ENCODE assay signal across 20 cellular contexts in the genomic region with DNA sequence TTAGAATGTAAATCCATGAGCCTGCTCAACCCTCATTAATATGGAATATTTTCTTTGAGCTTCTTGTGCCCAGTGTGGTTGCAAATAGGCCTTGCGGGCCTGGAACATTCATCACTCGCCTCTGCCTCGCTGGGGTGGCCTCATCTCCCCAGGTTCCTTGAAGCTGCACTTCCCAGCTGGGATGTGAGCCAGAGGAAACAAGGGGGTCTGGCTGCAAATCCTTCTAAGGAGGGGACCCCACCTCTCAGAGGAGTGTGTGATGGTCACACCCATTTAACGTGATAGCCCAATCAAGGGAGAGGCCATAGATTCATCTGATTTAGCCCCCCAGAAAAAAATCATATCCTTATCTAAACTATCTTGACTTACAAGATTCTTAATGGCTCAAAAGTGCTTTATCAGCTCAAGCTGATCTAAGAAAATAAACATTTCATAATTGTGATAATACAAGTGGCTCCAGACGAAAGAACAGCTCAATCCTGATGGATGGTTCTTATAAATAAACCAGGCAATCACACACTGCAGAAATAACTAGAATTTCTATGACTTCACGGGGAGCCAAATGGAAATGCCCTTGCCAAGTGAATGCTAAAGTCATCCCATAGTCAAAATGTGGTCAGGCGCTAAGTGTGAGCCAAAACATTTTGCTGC.
A peak's percentile ranks its signal among the peaks of the same experiment; 100 is the strongest.
DNase-seq lines count a peak whose midpoint lies in the region; ATAC-seq, FAIRE-seq and TF ChIP-seq lines count a peak whose summit lies in the region.
"Had no signal": no experiment of that assay in that cellular context is flagged by ENCODE, and none has a peak within 500 bp of the region (broad histone marks: within the 10 kb centered on the region; RNA-seq: fewer than 3 reads in every experiment).

No MANE protein-coding gene starts in this region.

- H3K27me3 ChIP-seq in IMR-90 (ENCODE audit: control insufficient read depth, insufficient read depth, low read length): no peaks in the 10 kb centered on the region
- H3K27me3 ChIP-seq: upper lobe of right lung had no signal

- CTCF ChIA-PET in IMR-90 (lab: Yijun Ruan, JAX): interaction anchor here (1.4 kb wide), 1 partner anchor 10 kb away, joined by 3 read pairs; no protein-coding TSS in a partner anchor

- H3K18ac ChIP-seq in IMR-90 (ENCODE audit: low read depth, low read length): peak overlapping the region; percentile 26; the same call in 1 of the 2 replicates

- no peaks in the 10 kb centered on the region for H3K36me3 ChIP-seq in IMR-90 (ENCODE audit: control insufficient read depth, insufficient read depth, low read length)
- H3K36me3 ChIP-seq: upper lobe of right lung had no signal

- WGBS in IMR-90 (ENCODE audit: extremely low coverage in 2 of 2, insufficient read length in 1 of 2), 2 experiments: no CpG with 5 or more reads among the region's 7 CpGs

- peak overlapping the region; percentile 63 for H3K4me2 ChIP-seq in IMR-90 (ENCODE audit: low read depth, low read length)

- H3K9me1 ChIP-seq in IMR-90 (ENCODE audit: insufficient read depth, low read length): peaks cover 28% of the 10 kb centered on the region

- POLR2A ChIA-PET in IMR-90 (lab: Charles Lee; ENCODE audit: unreplicated experiment): interaction anchor here (0.6 kb wide), 1 partner anchor 121 kb away, joined by 3 read pairs; no protein-coding TSS in a partner anchor

- in situ Hi-C loops in IMR-90 (cut with MboI; ENCODE audit: low sequenced_read_pairs): no loop called here

- no peak overlapping the region for H3K4me3 Mint-ChIP-seq in nephron
- H3K4me3 Mint-ChIP-seq: stimulated activated effector memory CD8-positive, alpha-beta T cell treated with anti-CD3 and anti-CD28 coated beads, Interleukin-12 subunit alpha, Interleukin-12 subunit beta, amount 100 ng/mL, for 72 hours had no signal

- peaks cover 34% of the 10 kb centered on the region for H3K4me1 ChIP-seq in IMR-90 (ENCODE audit: control insufficient read depth, insufficient read depth, low read length)

- dilution Hi-C loops in IMR-90 (cut with HindIII; ENCODE audit: low sequenced_read_pairs, unreplicated experiment): no loop called here

- peak overlapping the region; percentile 85 for H2BK5ac ChIP-seq in IMR-90 (ENCODE audit: low read depth, low read length, poor library complexity, severe bottlenecking)

- H3K36me3 Mint-ChIP-seq in nephron (ENCODE audit: low read depth): no peaks in the 10 kb centered on the region
- H3K36me3 Mint-ChIP-seq: stimulated activated effector memory CD8-positive, alpha-beta T cell treated with anti-CD3 and anti-CD28 coated beads, Interleukin-12 subunit alpha, Interleukin-12 subunit beta, amount 100 ng/mL, for 72 hours had no signal

- peak overlapping the region; percentile 97 for H2BK20ac ChIP-seq in IMR-90 (ENCODE audit: low read depth, low read length)

- peaks cover 50% of the 10 kb centered on the region for H3K4me1 Mint-ChIP-seq in nephron

- TF ChIP-seq RAD21 in IMR-90 (IDR thresholded peaks at IDR 0.05; ENCODE audit: low read length): no peak

- peak overlapping the region; percentile 81 for H3K4ac ChIP-seq in IMR-90 (ENCODE audit: low read depth, low read length)

- H3K14ac ChIP-seq in IMR-90 (replicated peaks; ENCODE audit: low read depth, low read length): peak overlapping the region; percentile 57; the same call in 1 of the 2 replicates

- peak overlapping the region; percentile 50 for H3K23ac ChIP-seq in IMR-90 (ENCODE audit: low read depth, low read length)

- H2AK5ac ChIP-seq in IMR-90 (ENCODE audit: low read depth, low read length): 0 out of 2 replicates have a peak overlapping the region, but pooled peaks have one; percentile 92

- ATAC-seq in IMR-90 (ENCODE audit: low read depth): peak; percentile 24
- ATAC-seq: activated CD4-positive, CD25-positive, alpha-beta regulatory T cell treated with anti-CD3 and anti-CD28 coated beads, Interleukin-2, amount 50 U/mL, for 24 hours; stimulated activated effector memory CD8-positive, alpha-beta T cell treated with anti-CD3 and anti-CD28 coated beads, Interleukin-12 subunit alpha, Interleukin-12 subunit beta, amount 100 ng/mL, for 72 hours had no signal

- no peaks in the 10 kb centered on the region for H3K27me3 Mint-ChIP-seq in nephron (ENCODE audit: low read depth)

- peak overlapping the region; percentile 60 for H3K27ac ChIP-seq in IMR-90 (ENCODE audit: insufficient read depth, low read length)
- H3K27ac ChIP-seq in coronary artery: no peak overlapping the region
- H3K27ac ChIP-seq: upper lobe of right lung had no signal

- H3K9ac ChIP-seq in IMR-90 (ENCODE audit: low read depth, low read length): no peak overlapping the region

- no peaks in the 10 kb centered on the region for H3K9me3 Mint-ChIP-seq in nephron
- H3K9me3 Mint-ChIP-seq: stimulated activated effector memory CD8-positive, alpha-beta T cell treated with anti-CD3 and anti-CD28 coated beads, Interleukin-12 subunit alpha, Interleukin-12 subunit beta, amount 100 ng/mL, for 72 hours had no signal

- H3K4me3 ChIP-seq in IMR-90 (ENCODE audit: insufficient read depth, low read depth, low read length) (no peak overlapping the region), coronary artery (no peak overlapping the region)
- H3K4me3 ChIP-seq: upper lobe of right lung had no signal

- H3K27ac Mint-ChIP-seq in nephron: peak overlapping the region; percentile 68 to 94 (median 91)

- no peaks in the 10 kb centered on the region for H3K9me3 ChIP-seq in IMR-90 (ENCODE audit: control insufficient read depth, insufficient read depth, low read length)
- H3K9me3 ChIP-seq: upper lobe of right lung had no signal

- peak overlapping the region; percentile 41 for H2BK15ac ChIP-seq in IMR-90 (ENCODE audit: low read depth, low read length)

- H2AFZ ChIP-seq in IMR-90 (replicated peaks; ENCODE audit: low read length, poor library complexity): peak overlapping the region; percentile 29

- intact Hi-C loops in IMR-90 (cut with micrococcal nuclease): no loop called here

- no peak for TF ChIP-seq POLR2A in IMR-90 (IDR thresholded peaks at IDR 0.05; ENCODE audit: low read depth, low read length)

- peak overlapping the region; percentile 92 for H2BK120ac ChIP-seq in IMR-90 (ENCODE audit: low read depth, low read length)

- H4K8ac ChIP-seq in IMR-90 (ENCODE audit: low read depth in 2 of 2, low read length in 2 of 2): peak overlapping the region; percentile 28 to 74; a peak in 3 of 4 replicates

- FAIRE-seq in frontal cortex (lab: Jason Lieb, UNC): no peak
- FAIRE-seq: D721Med, GM18507 had no signal

- peak overlapping the region; percentile 88 for H4K91ac ChIP-seq in IMR-90 (ENCODE audit: insufficient read depth, low read depth, low read length)

- BruUV-seq in IMR-90 (replicated peaks; lab: Mats Ljungman, UMichigan): no TSS peak

- H4K20me1 ChIP-seq in IMR-90 (ENCODE audit: insufficient read depth, low read length): no peaks in the 10 kb centered on the region

- H2AK9ac ChIP-seq in IMR-90 (replicated peaks; ENCODE audit: low read depth, low read length, poor library complexity): no peak overlapping the region

- peaks cover 0 to 4% of the 10 kb centered on the region in 2 experiments; a peak in 1 of 4 replicates for H3K79me1 ChIP-seq in IMR-90 (ENCODE audit: low read depth in 1 of 2, low read length in 2 of 2)

- no peak for TF ChIP-seq CTCF in AG09319 (IDR thresholded peaks at IDR 0.05; ENCODE audit: low read depth, low read length)
- no peak for TF ChIP-seq CTCF in IMR-90 (conservative IDR thresholded peaks at IDR 0.05; ENCODE audit: low read depth, low read length)
- no peak for TF ChIP-seq CTCF in coronary artery (IDR thresholded peaks at IDR 0.05)
- no peak for TF ChIP-seq CTCF in nephron (IDR thresholded peaks at IDR 0.05; ENCODE audit: unreplicated experiment in 3 of 3)

- H4K5ac ChIP-seq in IMR-90 (ENCODE audit: low read depth, low read length): peak overlapping the region; percentile 51; the same call in 1 of the 2 replicates

- peak overlapping the region; percentile 59; the same call in 1 of the 2 replicates for H3K56ac ChIP-seq in IMR-90 (ENCODE audit: extremely low read depth, insufficient read depth, low read length)

- DNase-seq in AG09319 (ENCODE audit: extremely low read depth, low read depth): peak; percentile 49
- DNase-seq in IMR-90: peak; percentile 86
- peak; percentile 40 for DNase-seq in coronary artery (ENCODE audit: low spot score)
- DNase-seq in activated CD4-positive, alpha-beta T cell treated with anti-CD3 and anti-CD28 coated beads, Interleukin-2, amount 50 U/mL, for 1 hour: no peak
- no peak for DNase-seq in NCI-H82 (lab: John Stamatoyannopoulos, UW)
- DNase-seq in SHP77 treated with DMSO at 0.1 percent for 48 hours (lab: John Stamatoyannopoulos, UW): no peak
- no peak for DNase-seq in frontal cortex (ENCODE audit: low spot score in 2 of 2)
- DNase-seq: activated CD8-positive, alpha-beta memory T cell treated with anti-CD3 and anti-CD28 coated beads, Interleukin-2, amount 50 U/mL, for 4 hours; activated naive CD4-positive, alpha-beta T cell treated with Interleukin-2 at 50 U/mL for 16 hours; effector CD8-positive, alpha-beta T cell; head of caudate nucleus; KG1; NCI-H226; NK-92 treated with Interleukin-12 subunit alpha and Interleukin-12 subunit beta, amount 100 ng/mL, for 24 hours; upper lobe of right lung had no signal

TF ChIP-seq in IMR-90, 13 proteins besides CTCF, POLR2A, EP300 and RAD21 (continues in another document):
- no peak for TF ChIP-seq CHD1 (IDR thresholded peaks at IDR 0.05; ENCODE audit: low read depth, low read length)
- TF ChIP-seq MXI1 (IDR thresholded peaks at IDR 0.05; ENCODE audit: borderline replicate concordance, low read depth, low read length): no peak
- TF ChIP-seq, protein P1, sequence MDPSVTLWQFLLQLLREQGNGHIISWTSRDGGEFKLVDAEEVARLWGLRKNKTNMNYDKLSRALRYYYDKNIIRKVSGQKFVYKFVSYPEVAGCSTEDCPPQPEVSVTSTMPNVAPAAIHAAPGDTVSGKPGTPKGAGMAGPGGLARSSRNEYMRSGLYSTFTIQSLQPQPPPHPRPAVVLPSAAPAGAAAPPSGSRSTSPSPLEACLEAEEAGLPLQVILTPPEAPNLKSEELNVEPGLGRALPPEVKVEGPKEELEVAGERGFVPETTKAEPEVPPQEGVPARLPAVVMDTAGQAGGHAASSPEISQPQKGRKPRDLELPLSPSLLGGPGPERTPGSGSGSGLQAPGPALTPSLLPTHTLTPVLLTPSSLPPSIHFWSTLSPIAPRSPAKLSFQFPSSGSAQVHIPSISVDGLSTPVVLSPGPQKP (IDR thresholded peaks at IDR 0.05; ENCODE audit: borderline replicate concordance, low read depth, low read length): no peak
- no peak for TF ChIP-seq SMC3 (IDR thresholded peaks at IDR 0.05; ENCODE audit: low read depth, low read length)
- TF ChIP-seq RFX5 (IDR thresholded peaks at IDR 0.05; ENCODE audit: low read depth, low read length): no peak
- TF ChIP-seq MAFK (IDR thresholded peaks at IDR 0.05; ENCODE audit: low read depth, low read length): no peak
- no peak for TF ChIP-seq FOS (IDR thresholded peaks at IDR 0.05; ENCODE audit: low read depth, low read length)
- no peak for TF ChIP-seq BHLHE40 (IDR thresholded peaks at IDR 0.05; ENCODE audit: low read depth, low read length)
- TF ChIP-seq CEBPB (IDR thresholded peaks at IDR 0.05; ENCODE audit: low read depth, low read length): no peak
- TF ChIP-seq NFE2L2 (IDR thresholded peaks at IDR 0.05; ENCODE audit: low read depth, low read length): no peak

Comparison
In these comparisons a context has a peak if more than half of its experiments do, and no peak if none do; other contexts are left out.
1. DNase-seq: peak in AG09319 (single experiment), IMR-90 (single experiment) and coronary artery (single experiment); none in activated CD4-positive, alpha-beta T cell treated with anti-CD3 and anti-CD28 coated beads, Interleukin-2, amount 50 U/mL, for 1 hour (single experiment), NCI-H82 (single experiment), SHP77 treated with DMSO at 0.1 percent for 48 hours (single experiment) and frontal cortex (0 of 2).